In the genomic region with DNA sequence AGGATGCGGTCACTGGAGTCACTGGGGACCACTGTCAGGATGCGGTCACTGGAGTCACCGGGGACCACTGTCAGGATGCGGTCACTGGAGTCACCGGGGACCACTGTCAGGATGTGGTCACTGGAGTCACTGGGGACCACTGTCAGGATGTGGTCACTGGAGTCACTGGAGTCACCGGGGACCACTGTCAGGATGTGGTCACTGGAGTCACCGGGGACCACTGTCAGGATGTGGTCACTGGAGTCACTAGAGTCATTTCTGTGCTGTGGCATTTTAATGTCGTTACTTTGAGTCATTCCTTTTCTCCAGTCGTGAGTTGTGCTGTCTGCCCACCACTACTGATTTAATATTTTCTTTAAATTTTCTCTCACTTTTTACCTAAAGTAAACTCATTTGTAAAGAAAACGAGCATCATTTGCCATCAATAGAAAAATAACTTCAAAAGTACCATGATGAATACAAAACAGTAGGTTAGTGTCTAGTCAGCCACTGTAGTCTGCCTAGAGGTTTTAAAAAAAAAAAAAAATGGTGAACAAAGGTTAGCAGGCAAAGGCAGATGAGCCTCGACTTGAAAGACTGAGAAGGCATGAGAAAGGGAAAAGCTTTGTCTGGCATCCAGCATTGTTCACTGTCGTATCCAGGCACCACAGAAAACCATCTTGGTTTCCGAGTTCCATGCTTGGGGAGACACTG, we compare ENCODE assay signal across 10 cellular contexts.
DNase-seq lines count a peak whose midpoint lies in the region; ATAC-seq, FAIRE-seq and TF ChIP-seq lines count a peak whose summit lies in the region.
"Had no signal": no experiment of that assay in that cellular context is flagged by ENCODE, and none has a peak within 500 bp of the region (broad histone marks: within the 10 kb centered on the region; RNA-seq: fewer than 3 reads in every experiment).

No MANE protein-coding gene starts in this region.

- H3K36me3 Mint-ChIP-seq in activated T-helper 17 cell treated with anti-CD3 and anti-CD28 coated beads, Interleukin-2, amount 50 U/mL, for 72 hours (ENCODE audit: low read depth) = no peaks in the 10 kb centered on the region

- TF ChIP-seq CTCF in GM12864 (IDR thresholded peaks at IDR 0.05; ENCODE audit: low read depth, low read length, missing control alignments) (no peak), HepG2 (CRISPR knock-in tag; IDR thresholded peaks at IDR 0.05) (no peak), A673 (conservative IDR thresholded peaks at IDR 0.05; ENCODE audit: low read depth, low read length) (no peak)

- no peak overlapping the region for H2AFZ ChIP-seq in HepG2 (ENCODE audit: low read length)

- 47% methylated on average over 10 of the region's 13 CpGs for WGBS in HepG2 (ENCODE audit: low lambda C conversion rate)

- H3K4me1 ChIP-seq in HepG2 (ENCODE audit: insufficient read depth, low read length) = peaks cover 48% of the 10 kb centered on the region
- no peaks in the 10 kb centered on the region for H3K4me1 ChIP-seq in A673 (ENCODE audit: insufficient read depth, low read length, poor library complexity, severe bottlenecking)

- FAIRE-seq in HepG2 (lab: Jason Lieb, UNC) = no peak

- H3K36me3 ChIP-seq in HepG2 (replicated peaks in 1 of 2; ENCODE audit: control insufficient read depth in 1 of 2, insufficient read depth in 2 of 2, low read length in 2 of 2) (no peaks in the 10 kb centered on the region), A673 (ENCODE audit: insufficient read depth, low read length, poor library complexity, severe bottlenecking) (no peaks in the 10 kb centered on the region)

- no peak for TF ChIP-seq EP300 in HepG2 (IDR thresholded peaks at IDR 0.05; ENCODE audit: low read depth in 2 of 2, low read length in 2 of 2)
- no peak for TF ChIP-seq EP300 in HepG2 (CRISPR knock-in tag; IDR thresholded peaks at IDR 0.05; ENCODE audit: borderline replicate concordance)

- CTCF ChIA-PET in HepG2 (lab: Yijun Ruan, JAX; ENCODE audit: low intra/inter-chr PET ratio, low total read pairs) (no interaction called here), A673 (lab: Charles Lee) (no interaction called here)

- intact Hi-C loops in HepG2 (cut with micrococcal nuclease; ENCODE audit: unreplicated experiment) = no loop called here
- intact Hi-C loops in A673 (cut with micrococcal nuclease; ENCODE audit: unreplicated experiment) = no loop called here

- peak overlapping the region; percentile 12 for H3K4me3 Mint-ChIP-seq in activated T-helper 17 cell treated with anti-CD3 and anti-CD28 coated beads, Interleukin-2, amount 50 U/mL, for 72 hours

- H3K9me3 ChIP-seq in HepG2 (ENCODE audit: low read length) (no peaks in the 10 kb centered on the region), A673 (ENCODE audit: low read depth, low read length, poor library complexity, severe bottlenecking) (no peaks in the 10 kb centered on the region)

- peak; percentile 91 for ATAC-seq in activated T-helper 17 cell treated with anti-CD3 and anti-CD28 coated beads, Interleukin-2, amount 50 U/mL, for 72 hours (replicated peaks)
- ATAC-seq in HepG2 = no peak

- BruUV-seq in HepG2 (replicated peaks; lab: Mats Ljungman, UMichigan) (no TSS peak), A673 (replicated peaks; lab: Mats Ljungman, UMichigan) (no TSS peak)

- POLR2A ChIA-PET in HepG2 (lab: Yijun Ruan, JAX) = no interaction called here
- POLR2A ChIA-PET in A673 (lab: Charles Lee; ENCODE audit: low non-redundant PET) = no interaction called here

- no peak for TF ChIP-seq RAD21 in HepG2 (CRISPR knock-in tag; IDR thresholded peaks at IDR 0.05)

- DNase-seq in GM12864 (ENCODE audit: low read depth) (peak; percentile 44), KBM-7 (peak; percentile 3), HepG2 (ENCODE audit: low spot score) (no peak), dermis blood vessel endothelial cell (no peak), A673 (ENCODE audit: low spot score) (no peak), putamen (ENCODE audit: low spot score) (no peak)
- DNase-seq in stimulated activated CD4-positive, alpha-beta T cell treated with anti-CD3 and anti-CD28 coated beads, Interleukin-4, amount 100 ng/mL, for 24 hours = peak; percentile 42
- DNase-seq: GF-D8, NCI-H1417 treated with DMSO at 0.1 percent for 48 hours had no signal

- H3K4me2 ChIP-seq in HepG2 (ENCODE audit: low read depth, low read length) = no peak overlapping the region

- H3K27me3 ChIP-seq in HepG2 (ENCODE audit: control insufficient read depth in 1 of 2, insufficient read depth in 2 of 2, low read length in 2 of 2) (no peaks in the 10 kb centered on the region), A673 (replicated peaks; ENCODE audit: insufficient read depth, low read depth, low read length, poor library complexity) (no peaks in the 10 kb centered on the region)

- H3K9ac ChIP-seq in HepG2 (ENCODE audit: insufficient read depth, low read depth, low read length) = no peak overlapping the region

- no peak for TF ChIP-seq POLR2A in HepG2 (IDR thresholded peaks at IDR 0.05; ENCODE audit: insufficient read depth in 1 of 2, low read depth in 2 of 2, low read length in 2 of 2)

- no peaks in the 10 kb centered on the region for H4K20me1 ChIP-seq in HepG2 (ENCODE audit: insufficient read depth, low read length)

- H3K27ac ChIP-seq in HepG2 (ENCODE audit: extremely low read length, insufficient read depth, low read length) = no peak overlapping the region
- H3K27ac ChIP-seq in A673 (ENCODE audit: low read depth, low read length, poor library complexity, severe bottlenecking) = no peak overlapping the region

- H3K79me2 ChIP-seq in HepG2 (ENCODE audit: insufficient read depth, low read length) = no peaks in the 10 kb centered on the region

- peak overlapping the region; percentile 84 for H3K27ac Mint-ChIP-seq in activated T-helper 17 cell treated with anti-CD3 and anti-CD28 coated beads, Interleukin-2, amount 50 U/mL, for 72 hours

- no peaks in the 10 kb centered on the region for H3K4me1 Mint-ChIP-seq in activated T-helper 17 cell treated with anti-CD3 and anti-CD28 coated beads, Interleukin-2, amount 50 U/mL, for 72 hours

- H3K4me3 ChIP-seq in GM12864 (ENCODE audit: low read depth, low read length) (no peak overlapping the region), HepG2 (replicated peaks in 1 of 3; ENCODE audit: insufficient read depth in 1 of 3, low read depth in 2 of 3, low read length in 3 of 3) (no peak overlapping the region), A673 (ENCODE audit: low read depth, low read length, poor library complexity, severe bottlenecking) (no peak overlapping the region)

- no peaks in the 10 kb centered on the region for H3K27me3 Mint-ChIP-seq in activated T-helper 17 cell treated with anti-CD3 and anti-CD28 coated beads, Interleukin-2, amount 50 U/mL, for 72 hours

- H3K9me3 Mint-ChIP-seq in activated T-helper 17 cell treated with anti-CD3 and anti-CD28 coated beads, Interleukin-2, amount 50 U/mL, for 72 hours = no peaks in the 10 kb centered on the region

- in situ Hi-C loops in KBM-7 (cut with MboI; ENCODE audit: low pct_unique_long_range_greater_than_20kb, low sequenced_read_pairs) = no loop called here
- in situ Hi-C loops in HepG2 (cut with HindIII; ENCODE audit: extremely low pct_ligation_motif_present, low pct_unique_long_range_greater_than_20kb) = no loop called here

TF ChIP-seq in HepG2, 621 proteins besides CTCF, POLR2A, EP300 and RAD21 (continues in another document):
- no peak for TF ChIP-seq TOPORS (CRISPR knock-in tag; IDR thresholded peaks at IDR 0.05)

Comparison
In these comparisons a context has a peak if more than half of its experiments do, and no peak if none do; other contexts are left out.
1. DNase-seq: peak in GM12864 (single experiment), KBM-7 (single experiment) and stimulated activated CD4-positive, alpha-beta T cell treated with anti-CD3 and anti-CD28 coated beads, Interleukin-4, amount 100 ng/mL, for 24 hours (single experiment); none in HepG2 (single experiment), dermis blood vessel endothelial cell (single experiment), A673 (single experiment) and putamen (single experiment).